12 cellular contexts compared by ENCODE assay signal in the genomic region with DNA sequence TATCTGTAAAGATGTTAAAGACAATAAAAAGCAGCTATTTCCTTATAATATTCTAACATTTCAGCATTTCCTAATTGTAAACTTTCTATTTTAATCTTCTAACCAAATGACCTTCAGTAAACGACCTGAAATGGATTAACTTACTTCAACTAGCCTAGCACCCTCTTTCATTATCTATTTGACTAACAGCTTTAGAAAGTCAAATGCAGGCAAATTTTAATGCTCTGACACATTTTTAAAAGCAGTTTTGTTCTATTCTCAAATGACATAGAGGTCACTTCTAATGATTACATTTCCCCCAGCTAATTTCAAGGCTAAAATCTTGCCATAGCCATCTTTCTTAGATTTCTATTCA. TPM values are rescaled to one million over a fixed set of nuclear protein-coding genes. Genes with fewer than 3 reads are reported as not detected.
DNase-seq lines count a peak whose midpoint lies in the region; ATAC-seq and TF ChIP-seq lines count a peak whose summit lies in the region.
"Had no signal": no experiment of that assay in that cellular context is flagged by ENCODE, and none has a peak within 500 bp of the region (broad histone marks: within the 10 kb centered on the region; RNA-seq: fewer than 3 reads in every experiment).

No MANE protein-coding gene starts in this region.

- no TSS peak for BruUV-seq in MCF 10A (replicated peaks; lab: Mats Ljungman, UMichigan)

- 33% methylated on average over 1 of the region's 1 CpG for WGBS in transverse colon (ENCODE audit: low coverage in 1 of 2), 2 donors

- in situ Hi-C loops in transverse colon (cut with MboI; ENCODE audit: low pct_ligation_motif_present in 1 of 4, low pct_unique_long_range_greater_than_20kb in 1 of 4, low sequenced_read_pairs in 3 of 4), result no loop called here

- H3K4me1 Mint-ChIP-seq in MCF 10A (ENCODE audit: insufficient read depth, unreplicated experiment), result peaks cover 26% of the 10 kb centered on the region
- H3K4me1 Mint-ChIP-seq in CD4-positive, alpha-beta memory T cell, result no peaks in the 10 kb centered on the region
- H3K4me1 Mint-ChIP-seq: activated naive CD4-positive, alpha-beta T cell treated with anti-CD3 and anti-CD28 coated beads, Interleukin-2, amount 10 ng/mL, durations not matched to agents 7 days and 5 days had no signal

- no peak for TF ChIP-seq CTCF in MCF 10A (IDR thresholded peaks at IDR 0.05; ENCODE audit: unreplicated experiment)
- no peak for TF ChIP-seq CTCF in breast epithelium (IDR thresholded peaks at IDR 0.05)
- TF ChIP-seq CTCF in transverse colon (IDR thresholded peaks at IDR 0.05), result no peak

- peak overlapping the region; percentile 97 for H3K27ac Mint-ChIP-seq in MCF 10A (ENCODE audit: low read depth, unreplicated experiment)
- H3K27ac Mint-ChIP-seq in CD4-positive, alpha-beta memory T cell, result no peak overlapping the region
- H3K27ac Mint-ChIP-seq: activated naive CD4-positive, alpha-beta T cell treated with anti-CD3 and anti-CD28 coated beads, Interleukin-2, amount 10 ng/mL, durations not matched to agents 7 days and 5 days had no signal

- POLR2A ChIA-PET in MCF 10A (lab: Yijun Ruan, JAX), result interaction anchor here (0.8 to 4.9 kb wide), 11 partner anchors 9 to 111 kb away, joined by 3 to 80 read pairs (median 5); partner anchors contain the start of gene SLC7A11
- POLR2A ChIA-PET in CD4-positive, alpha-beta memory T cell (lab: Charles Lee; ENCODE audit: partially characterized antibody), result no interaction called here

- H3K27ac ChIP-seq in breast epithelium, result no peak overlapping the region
- peak overlapping the region; percentile 43 to 82 (median 70) for H3K27ac ChIP-seq in transverse colon
- no peak overlapping the region for H3K27ac ChIP-seq in CD4-positive, alpha-beta memory T cell (ENCODE audit: low read depth, low read length)

- H3K4me3 Mint-ChIP-seq in MCF 10A (ENCODE audit: unreplicated experiment), result peak overlapping the region; percentile 69
- no peak overlapping the region for H3K4me3 Mint-ChIP-seq in CD4-positive, alpha-beta memory T cell
- H3K4me3 Mint-ChIP-seq: activated naive CD4-positive, alpha-beta T cell treated with anti-CD3 and anti-CD28 coated beads, Interleukin-2, amount 10 ng/mL, durations not matched to agents 7 days and 5 days had no signal

- H3K4me1 ChIP-seq in breast epithelium (no peaks in the 10 kb centered on the region), transverse colon (peaks cover 0 to 23% (median 3%) of the 10 kb centered on the region in 4 donors)
- H3K4me1 ChIP-seq in CD4-positive, alpha-beta memory T cell (ENCODE audit: insufficient read depth, low read length), result no peaks in the 10 kb centered on the region
- H3K4me1 ChIP-seq: upper lobe of right lung had no signal

- intact Hi-C loops in MCF 10A (cut with micrococcal nuclease), result no loop called here
- intact Hi-C loops in breast epithelium (cut with DNase I; ENCODE audit: low total_unique reads), result no loop called here
- intact Hi-C loops in transverse colon (cut with DNase I; ENCODE audit: low total_unique reads), result no loop called here
- intact Hi-C loops in CD4-positive, alpha-beta memory T cell (cut with micrococcal nuclease), result no loop called here

- H3K36me3 ChIP-seq in breast epithelium (no peaks in the 10 kb centered on the region), transverse colon (no peaks in the 10 kb centered on the region)
- no peaks in the 10 kb centered on the region for H3K36me3 ChIP-seq in CD4-positive, alpha-beta memory T cell (ENCODE audit: insufficient read depth, low read length)
- H3K36me3 ChIP-seq: upper lobe of right lung had no signal

- no peak for TF ChIP-seq EP300 in transverse colon (IDR thresholded peaks at IDR 0.05; ENCODE audit: low read depth)

- no peaks in the 10 kb centered on the region for H3K9me3 Mint-ChIP-seq in MCF 10A (ENCODE audit: unreplicated experiment)
- peaks cover 0 to 2% (median 0%) of the 10 kb centered on the region in 8 donors for H3K9me3 Mint-ChIP-seq in CD4-positive, alpha-beta memory T cell
- H3K9me3 Mint-ChIP-seq: activated naive CD4-positive, alpha-beta T cell treated with anti-CD3 and anti-CD28 coated beads, Interleukin-2, amount 10 ng/mL, durations not matched to agents 7 days and 5 days had no signal

- peaks cover 17% of the 10 kb centered on the region for H3K36me3 Mint-ChIP-seq in MCF 10A (ENCODE audit: insufficient read depth, unreplicated experiment)
- H3K36me3 Mint-ChIP-seq in CD4-positive, alpha-beta memory T cell, result no peaks in the 10 kb centered on the region
- H3K36me3 Mint-ChIP-seq: activated naive CD4-positive, alpha-beta T cell treated with anti-CD3 and anti-CD28 coated beads, Interleukin-2, amount 10 ng/mL, durations not matched to agents 7 days and 5 days had no signal

- no peak for TF ChIP-seq POLR2A in breast epithelium (IDR thresholded peaks at IDR 0.05)
- no peak for TF ChIP-seq POLR2A in transverse colon (IDR thresholded peaks at IDR 0.05)

- CTCF ChIA-PET in MCF 10A (lab: Yijun Ruan, JAX), result interaction anchor here (1.0 to 1.9 kb wide), 6 partner anchors 14 to 480 kb away, joined by 3 to 6 read pairs (median 4); no protein-coding TSS in a partner anchor
- CTCF ChIA-PET in CD4-positive, alpha-beta memory T cell (lab: Charles Lee; ENCODE audit: partially characterized antibody), result no interaction called here

- no peaks in the 10 kb centered on the region for H3K27me3 ChIP-seq in breast epithelium
- H3K27me3 ChIP-seq in transverse colon, result no peaks in the 10 kb centered on the region
- H3K27me3 ChIP-seq in CD4-positive, alpha-beta memory T cell (ENCODE audit: insufficient read depth, low read length), result no peaks in the 10 kb centered on the region
- H3K27me3 ChIP-seq: upper lobe of right lung had no signal

- no peaks in the 10 kb centered on the region for H3K27me3 Mint-ChIP-seq in MCF 10A (ENCODE audit: insufficient read depth, unreplicated experiment)
- no peaks in the 10 kb centered on the region for H3K27me3 Mint-ChIP-seq in CD4-positive, alpha-beta memory T cell
- H3K27me3 Mint-ChIP-seq: activated naive CD4-positive, alpha-beta T cell treated with anti-CD3 and anti-CD28 coated beads, Interleukin-2, amount 10 ng/mL, durations not matched to agents 7 days and 5 days had no signal

- no peak for DNase-seq in MCF 10A (ENCODE audit: unreplicated experiment)
- DNase-seq in breast epithelium (ENCODE audit: low spot score in 2 of 2), result no peak
- peak; percentile 77 for DNase-seq in NCI-H526 treated with DMSO at 0.1 percent for 48 hours (lab: John Stamatoyannopoulos, UW)
- no peak for DNase-seq in transverse colon
- DNase-seq in DMS153 (lab: John Stamatoyannopoulos, UW), result no peak
- DNase-seq in iPS-NIHi7 (ENCODE audit: extremely low spot score), result no peak
- DNase-seq in CD4-positive, alpha-beta memory T cell, result no peak
- DNase-seq: activated naive CD4-positive, alpha-beta T cell treated with anti-CD3 and anti-CD28 coated beads, Interleukin-2, amount 10 ng/mL, durations not matched to agents 7 days and 5 days; NCI-H1105; upper lobe of right lung had no signal

- H3K4me3 ChIP-seq in breast epithelium, result no peak overlapping the region
- no peak overlapping the region for H3K4me3 ChIP-seq in transverse colon
- no peak overlapping the region for H3K4me3 ChIP-seq in CD4-positive, alpha-beta memory T cell (ENCODE audit: low read length in 2 of 2)
- H3K4me3 ChIP-seq: upper lobe of right lung had no signal

- H3K9me3 ChIP-seq in breast epithelium, result no peaks in the 10 kb centered on the region
- H3K9me3 ChIP-seq in transverse colon, result no peaks in the 10 kb centered on the region
- H3K9me3 ChIP-seq in CD4-positive, alpha-beta memory T cell (ENCODE audit: control insufficient read depth in 1 of 2, low read length in 2 of 2), result no peaks in the 10 kb centered on the region
- H3K9me3 ChIP-seq: upper lobe of right lung had no signal

- peak; percentile 46 for ATAC-seq in HG02884 (IDR thresholded peaks at IDR 0.05; ENCODE audit: unreplicated experiment)
- ATAC-seq: activated CD4-positive, CD25-positive, alpha-beta regulatory T cell treated with anti-CD3 and anti-CD28 coated beads, Interleukin-2, amount 50 U/mL, for 24 hours had no signal

RNA-seq across cellular contexts. Expression of gene SLC7A11, which starts 41.9 kb away (rescaled TPM):
- total RNA-seq in MCF 10A (2022) (103 and 153 TPM in 2 replicates), breast epithelium (1 to 10 TPM in 2 of 3 donors, under 1 TPM in 1; 0.16 to 1.9 (median 1.3) TPM), transverse colon (1 to 10 TPM in 1 of 4 donors, under 1 TPM in 2, not detected in 1; under 0.01 to 2.5 (median 0.82) TPM)
- total RNA-seq in CD4-positive, alpha-beta memory T cell, result under 1 TPM; 0.78 to 0.93 TPM
- not detected for polyA plus RNA-seq in CD4-positive, alpha-beta memory T cell

Comparison
In these comparisons a context has a peak if more than half of its experiments do, and no peak if none do; other contexts are left out.
1. RNA of gene SLC7A11, which starts 41.9 kb away (total RNA-seq): 103 to 153 TPM in MCF 10A; 0.16 to 1.9 TPM in breast epithelium, 0.78 to 0.93 TPM in CD4-positive, alpha-beta memory T cell and under 0.01 to 2.5 TPM in transverse colon; every median in the first group is over 10 times any median in the second.
2. H3K27ac ChIP-seq: peak in transverse colon (4 of 4); none in breast epithelium (0 of 2) and CD4-positive, alpha-beta memory T cell (single experiment).